1 cellular context compared by ENCODE assay signal in the genomic region with DNA sequence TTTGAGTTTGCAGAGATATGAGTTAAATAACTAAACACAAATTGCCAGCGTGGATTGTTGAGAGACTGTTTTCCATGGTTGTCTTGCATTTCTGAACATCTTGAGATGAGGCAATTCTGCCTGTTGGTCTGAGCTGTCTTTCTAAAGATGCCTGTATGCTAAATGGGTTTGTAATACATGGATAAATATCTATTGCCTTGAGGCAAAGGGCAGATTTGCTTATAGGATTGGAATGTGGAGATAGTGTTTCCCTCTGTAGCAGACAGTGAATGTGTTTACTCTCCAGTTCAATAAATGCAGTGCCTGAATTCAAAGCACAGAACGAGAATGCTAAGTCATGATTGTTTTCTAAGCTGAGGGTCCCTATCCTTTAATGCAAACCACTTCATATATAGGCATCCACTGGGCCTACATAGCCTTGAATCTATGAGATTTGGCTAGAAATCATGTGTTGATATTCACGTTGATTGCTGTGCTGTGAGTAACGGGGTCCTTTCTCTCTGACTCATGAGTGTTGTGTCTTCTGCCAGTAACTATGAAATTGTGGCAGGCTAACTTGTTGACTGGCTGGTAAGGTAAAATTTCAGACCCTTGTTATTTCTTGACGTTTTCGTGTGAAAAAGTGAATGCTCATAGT.
TF ChIP-seq lines count a peak whose summit lies in the region.

No MANE protein-coding gene starts in this region.

TF ChIP-seq in SK-N-SH treated with all-trans-retinoic acid at 6 μM for 48 hours, 23 proteins besides CTCF, POLR2A, EP300 and RAD21 (continued from another document):
- TF ChIP-seq, protein P1, sequence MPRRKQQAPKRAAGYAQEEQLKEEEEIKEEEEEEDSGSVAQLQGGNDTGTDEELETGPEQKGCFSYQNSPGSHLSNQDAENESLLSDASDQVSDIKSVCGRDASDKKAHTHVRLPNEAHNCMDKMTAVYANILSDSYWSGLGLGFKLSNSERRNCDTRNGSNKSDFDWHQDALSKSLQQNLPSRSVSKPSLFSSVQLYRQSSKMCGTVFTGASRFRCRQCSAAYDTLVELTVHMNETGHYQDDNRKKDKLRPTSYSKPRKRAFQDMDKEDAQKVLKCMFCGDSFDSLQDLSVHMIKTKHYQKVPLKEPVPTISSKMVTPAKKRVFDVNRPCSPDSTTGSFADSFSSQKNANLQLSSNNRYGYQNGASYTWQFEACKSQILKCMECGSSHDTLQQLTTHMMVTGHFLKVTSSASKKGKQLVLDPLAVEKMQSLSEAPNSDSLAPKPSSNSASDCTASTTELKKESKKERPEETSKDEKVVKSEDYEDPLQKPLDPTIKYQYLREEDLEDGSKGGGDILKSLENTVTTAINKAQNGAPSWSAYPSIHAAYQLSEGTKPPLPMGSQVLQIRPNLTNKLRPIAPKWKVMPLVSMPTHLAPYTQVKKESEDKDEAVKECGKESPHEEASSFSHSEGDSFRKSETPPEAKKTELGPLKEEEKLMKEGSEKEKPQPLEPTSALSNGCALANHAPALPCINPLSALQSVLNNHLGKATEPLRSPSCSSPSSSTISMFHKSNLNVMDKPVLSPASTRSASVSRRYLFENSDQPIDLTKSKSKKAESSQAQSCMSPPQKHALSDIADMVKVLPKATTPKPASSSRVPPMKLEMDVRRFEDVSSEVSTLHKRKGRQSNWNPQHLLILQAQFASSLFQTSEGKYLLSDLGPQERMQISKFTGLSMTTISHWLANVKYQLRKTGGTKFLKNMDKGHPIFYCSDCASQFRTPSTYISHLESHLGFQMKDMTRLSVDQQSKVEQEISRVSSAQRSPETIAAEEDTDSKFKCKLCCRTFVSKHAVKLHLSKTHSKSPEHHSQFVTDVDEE (CRISPR knock-in tag; IDR thresholded peaks at IDR 0.05), result no peak
- TF ChIP-seq BACH2 (CRISPR knock-in tag; IDR thresholded peaks at IDR 0.05; ENCODE audit: borderline replicate concordance) (no peak), ZFP3 (CRISPR knock-in tag; IDR thresholded peaks at IDR 0.05) (no peak), ESRRG (CRISPR knock-in tag; IDR thresholded peaks at IDR 0.05) (no peak), ZC3H10 (CRISPR knock-in tag; IDR thresholded peaks at IDR 0.05) (no peak), TOX (CRISPR knock-in tag; IDR thresholded peaks at IDR 0.05; ENCODE audit: borderline replicate concordance) (no peak)
- TF ChIP-seq, protein P2, sequence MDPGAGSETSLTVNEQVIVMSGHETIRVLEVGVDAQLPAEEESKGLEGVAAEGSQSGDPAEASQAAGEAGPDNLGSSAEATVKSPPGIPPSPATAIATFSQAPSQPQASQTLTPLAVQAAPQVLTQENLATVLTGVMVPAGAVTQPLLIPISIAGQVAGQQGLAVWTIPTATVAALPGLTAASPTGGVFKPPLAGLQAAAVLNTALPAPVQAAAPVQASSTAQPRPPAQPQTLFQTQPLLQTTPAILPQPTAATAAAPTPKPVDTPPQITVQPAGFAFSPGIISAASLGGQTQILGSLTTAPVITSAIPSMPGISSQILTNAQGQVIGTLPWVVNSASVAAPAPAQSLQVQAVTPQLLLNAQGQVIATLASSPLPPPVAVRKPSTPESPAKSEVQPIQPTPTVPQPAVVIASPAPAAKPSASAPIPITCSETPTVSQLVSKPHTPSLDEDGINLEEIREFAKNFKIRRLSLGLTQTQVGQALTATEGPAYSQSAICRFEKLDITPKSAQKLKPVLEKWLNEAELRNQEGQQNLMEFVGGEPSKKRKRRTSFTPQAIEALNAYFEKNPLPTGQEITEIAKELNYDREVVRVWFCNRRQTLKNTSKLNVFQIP (CRISPR knock-in tag; IDR thresholded peaks at IDR 0.05; ENCODE audit: borderline replicate concordance, low read depth), result no peak
TF ChIP-seq in SK-N-SH treated with all-trans-retinoic acid at 6 μM for 48 hours: peak in this region for 0.
